ENCODE assay signal across 8 cellular contexts in genomic region chr17:17812211-17813054, GRCh38. TPM values are rescaled to one million over a fixed set of nuclear protein-coding genes. Genes with fewer than 3 reads are reported as not detected.
DNase-seq lines count a peak whose midpoint lies in the region; ATAC-seq and TF ChIP-seq lines count a peak whose summit lies in the region.

No MANE protein-coding gene starts in this region.

- peak overlapping the region; percentile 68 for H3K27ac ChIP-seq in Karpas-422 (ENCODE audit: low read length)

- no peaks in the 10 kb centered on the region for H4K20me1 ChIP-seq in Karpas-422 (ENCODE audit: insufficient read depth, low read depth, low read length)

- H3K79me2 ChIP-seq in Karpas-422 (ENCODE audit: low read length): no peaks in the 10 kb centered on the region

- peak; percentile 70 for ATAC-seq in memory B cell (ENCODE audit: low read depth)
- no peak for ATAC-seq in HG03097 (IDR thresholded peaks at IDR 0.05; ENCODE audit: low FRiP score, unreplicated experiment)

- H3K27ac Mint-ChIP-seq in memory B cell: no peak overlapping the region

- peaks cover 20% of the 10 kb centered on the region for H3K4me1 ChIP-seq in Karpas-422 (ENCODE audit: low read length)

- H3K9me3 ChIP-seq in Karpas-422 (ENCODE audit: low read length): no peaks in the 10 kb centered on the region

- 0 out of 2 replicates have a peak overlapping the region, but pooled peaks have one; percentile 31 for H3K9ac ChIP-seq in Karpas-422 (ENCODE audit: low read length)

- no peak overlapping the region for H3K4me2 ChIP-seq in Karpas-422 (ENCODE audit: low read depth, low read length, poor library complexity, severe bottlenecking)

- H3K9me2 ChIP-seq in Karpas-422 (replicated peaks; ENCODE audit: insufficient read depth, low read length): no peaks in the 10 kb centered on the region

- no peak overlapping the region for H3K4me3 Mint-ChIP-seq in memory B cell

- peaks cover 3% of the 10 kb centered on the region for H3K36me3 Mint-ChIP-seq in memory B cell

- H3K4me1 Mint-ChIP-seq in memory B cell: peaks cover 11% of the 10 kb centered on the region

- no peaks in the 10 kb centered on the region for H3K27me3 ChIP-seq in GM06990 (replicated peaks; ENCODE audit: control insufficient read depth, insufficient read depth, low read length)
- no peaks in the 10 kb centered on the region for H3K27me3 ChIP-seq in Karpas-422 (ENCODE audit: low read length)

- H3K9me3 Mint-ChIP-seq in memory B cell: no peaks in the 10 kb centered on the region

- DNase-seq in GM06990 (ENCODE audit: extremely low read depth, insufficient read length): peak; percentile 80
- DNase-seq in Karpas-422: peak; percentile 84
- DNase-seq in activated CD4-positive, alpha-beta T cell treated with anti-CD3 and anti-CD28 coated beads, Interleukin-2, amount 50 U/mL, for 48 hours: peak; percentile 69 to 75
- peak; percentile 95 for DNase-seq in ecto neural progenitor cell (ENCODE audit: low spot score)
- DNase-seq in memory B cell (ENCODE audit: low spot score in 2 of 2): peak; percentile 81 to 95
- peak; percentile 47 to 64 for DNase-seq in stimulated activated CD8-positive, alpha-beta memory T cell treated with anti-CD3 and anti-CD28 coated beads, Interleukin-2, amount 100 ng/mL, for 48 hours (ENCODE audit: low read depth in 2 of 2)
- DNase-seq in NCI-H2227 (lab: John Stamatoyannopoulos, UW; ENCODE audit: unreplicated experiment): no peak

- H3K36me3 ChIP-seq in GM06990 (ENCODE audit: control insufficient read depth, insufficient read depth, low read length) (peaks cover 8% of the 10 kb centered on the region), Karpas-422 (ENCODE audit: insufficient read depth, low read length) (peaks cover 6% of the 10 kb centered on the region; the same call in 1 of the 2 replicates)

- TF ChIP-seq CTCF in GM06990 (IDR thresholded peaks at IDR 0.05; ENCODE audit: insufficient read depth, low read length, poor library complexity, severe bottlenecking): peak; percentile 99

- H3K4me3 ChIP-seq in GM06990 (replicated peaks; ENCODE audit: low read depth, low read length): no peak overlapping the region
- no peak overlapping the region for H3K4me3 ChIP-seq in Karpas-422 (ENCODE audit: low read length)

- H2AFZ ChIP-seq in Karpas-422 (ENCODE audit: low read length): no peak overlapping the region

- H3K27me3 Mint-ChIP-seq in memory B cell: no peaks in the 10 kb centered on the region

RNA-seq across cellular contexts. Expression of gene SREBF1, which starts 24.4 kb away (rescaled TPM):
- total RNA-seq in Karpas-422 (2014; rRNA removed; shearing (Covaris generic); ENCODE audit: low replicate concordance): 52.0 and 103 TPM in 2 replicates
